In the genomic region with DNA sequence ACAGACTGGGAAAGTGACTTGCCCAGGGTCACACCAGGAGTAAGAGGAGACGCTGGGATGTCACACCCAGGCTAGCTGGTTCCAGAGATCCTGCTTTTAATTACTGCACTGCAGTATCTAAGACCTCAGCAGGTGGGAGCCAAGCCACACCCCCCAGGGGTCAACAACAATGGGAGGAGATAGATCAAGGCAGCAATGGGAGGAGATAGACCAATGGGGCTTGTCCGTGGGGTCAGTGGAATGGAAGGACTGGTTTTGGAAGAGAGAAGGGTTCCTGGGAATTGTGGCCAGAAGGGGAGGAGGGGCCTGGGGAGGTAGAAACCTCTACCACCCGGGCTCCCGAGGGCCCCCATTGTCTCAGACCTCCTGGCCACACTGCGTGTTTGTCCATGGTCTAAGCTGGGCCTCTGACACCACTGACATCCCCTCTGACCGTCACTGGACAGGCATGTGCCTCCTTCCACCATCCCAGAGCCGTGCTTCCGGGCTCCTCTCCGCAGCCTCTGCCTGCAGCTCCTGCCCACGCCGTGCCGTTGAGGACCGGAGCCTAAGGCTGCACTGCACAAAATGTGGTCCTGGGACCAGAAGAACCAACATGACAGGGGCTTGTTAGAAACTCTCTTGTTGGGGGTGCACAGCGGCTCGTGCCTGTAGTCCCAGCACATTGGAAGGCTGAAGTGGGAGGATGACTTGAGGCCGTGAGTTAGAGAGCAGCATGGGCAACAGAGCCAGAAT, we compare ENCODE assay signal across 19 cellular contexts. TPM values are rescaled to one million over a fixed set of nuclear protein-coding genes. Genes with fewer than 3 reads are reported as not detected.
DNase-seq lines count a peak whose midpoint lies in the region; ATAC-seq, FAIRE-seq and TF ChIP-seq lines count a peak whose summit lies in the region.
"Had no signal": no experiment of that assay in that cellular context is flagged by ENCODE, and none has a peak within 500 bp of the region (broad histone marks: within the 10 kb centered on the region; RNA-seq: fewer than 3 reads in every experiment).

No MANE protein-coding gene starts in this region.

- H3K4me3 ChIP-seq in GM23338 (no peak overlapping the region), H1 (ENCODE audit: extremely low read depth in 1 of 4, insufficient read depth in 2 of 4, low read depth in 3 of 4, low read length in 4 of 4) (no peak overlapping the region), mesendoderm (ENCODE audit: low read length) (no peak overlapping the region)
- H3K4me3 ChIP-seq: GM12878, SJSA1 had no signal

- CTCF ChIA-PET in H1 (lab: Charles Lee; ENCODE audit: partially characterized antibody), result interaction anchor here (0.7 to 1.9 kb wide), 4 partner anchors 10 to 276 kb away, joined by 3 to 18 read pairs (median 3); no protein-coding TSS in a partner anchor

- peak overlapping the region; percentile 84 for H4K91ac ChIP-seq in H1 (replicated peaks; ENCODE audit: insufficient read length, low read length)

- H3K36me3 Mint-ChIP-seq in GM23338 (ENCODE audit: low read depth), result no peaks in the 10 kb centered on the region; the same call in 2 of the 3 replicates

- H3K9me3 Mint-ChIP-seq in GM23338, result no peaks in the 10 kb centered on the region

- H2AK5ac ChIP-seq in H1 (ENCODE audit: low read depth, low read length) (no peak overlapping the region), mesendoderm (ENCODE audit: low read length) (no peak overlapping the region)

- H4K8ac ChIP-seq in H1 (ENCODE audit: extremely low read depth, insufficient read depth, low read length) (peak overlapping the region; percentile 72; the same call in 1 of the 2 replicates), mesendoderm (ENCODE audit: low read depth, low read length) (no peak overlapping the region)

- H3K4me1 Mint-ChIP-seq in GM23338, result peaks cover 18% of the 10 kb centered on the region; the same call in 2 of the 3 replicates

- H2BK20ac ChIP-seq in H1 (ENCODE audit: low read length), result peak overlapping the region; percentile 64; the same call in 1 of the 2 replicates

- H3K27ac ChIP-seq in GM23338 (ENCODE audit: low read depth), result no peak overlapping the region
- H3K27ac ChIP-seq in H1 (ENCODE audit: low read depth, low read length), result no peak overlapping the region
- no peak overlapping the region for H3K27ac ChIP-seq in mesendoderm (ENCODE audit: low read depth, low read length)
- H3K27ac ChIP-seq: 22Rv1, RWPE1, SJSA1 had no signal

- H3K4ac ChIP-seq in H1 (replicated peaks; ENCODE audit: insufficient read length, low read depth, low read length) (peak overlapping the region; percentile 85), mesendoderm (ENCODE audit: low read depth, low read length) (no peak overlapping the region)

- H2BK120ac ChIP-seq in H1 (replicated peaks; ENCODE audit: low read depth, low read length) (peak overlapping the region; percentile 38), mesendoderm (ENCODE audit: low read depth, low read length) (no peak overlapping the region)

- TF ChIP-seq CTCF in GM23338 (conservative IDR thresholded peaks at IDR 0.05; ENCODE audit: low read depth in 2 of 2) (no peak), H1 (IDR thresholded peaks at IDR 0.05; ENCODE audit: control extremely low read depth in 1 of 3, insufficient read depth in 1 of 3, low read depth in 1 of 3, low read length in 3 of 3) (no peak)

- H3K18ac ChIP-seq in H1 (ENCODE audit: extremely low read depth, low read length) (no peak overlapping the region), mesendoderm (ENCODE audit: low read length) (no peak overlapping the region)

- H3K36me3 ChIP-seq in GM23338 (ENCODE audit: insufficient read depth) (no peaks in the 10 kb centered on the region), H1 (ENCODE audit: control insufficient read depth in 2 of 4, insufficient read depth in 4 of 4, low read length in 3 of 4) (no peaks in the 10 kb centered on the region), mesendoderm (ENCODE audit: control insufficient read depth, insufficient read depth, low read length) (no peaks in the 10 kb centered on the region)
- H3K36me3 ChIP-seq: SJSA1 had no signal

- H3K79me2 ChIP-seq in GM23338 (replicated peaks; ENCODE audit: insufficient read depth), result no peaks in the 10 kb centered on the region
- no peaks in the 10 kb centered on the region for H3K79me2 ChIP-seq in H1 (ENCODE audit: control insufficient read depth in 1 of 2, insufficient read depth in 2 of 2, low read length in 2 of 2)
- H3K79me2 ChIP-seq in mesendoderm (ENCODE audit: control insufficient read depth, insufficient read depth, low read length), result no peaks in the 10 kb centered on the region

- no peaks in the 10 kb centered on the region for H3K79me1 ChIP-seq in H1 (ENCODE audit: low read depth, low read length)
- no peaks in the 10 kb centered on the region for H3K79me1 ChIP-seq in mesendoderm (ENCODE audit: low read length)

- no peak for TF ChIP-seq RAD21 in H1 (IDR thresholded peaks at IDR 0.05 in 1 of 2, conservative IDR thresholded peaks at IDR 0.05 in 1 of 2; ENCODE audit: low read depth in 2 of 2, low read length in 2 of 2)

- H2BK5ac ChIP-seq in H1 (ENCODE audit: low read depth, low read length) (no peak overlapping the region), mesendoderm (ENCODE audit: low read length) (no peak overlapping the region)

- H2BK15ac ChIP-seq in H1 (ENCODE audit: low read length) (peak overlapping the region; percentile 49; the same call in 1 of the 2 replicates), mesendoderm (replicated peaks; ENCODE audit: low read depth) (no peak overlapping the region)

- H3K9ac ChIP-seq in H1 (replicated peaks in 1 of 4; ENCODE audit: extremely low read depth in 1 of 4, low read depth in 3 of 4, low read length in 3 of 4), result no peak overlapping the region
- H3K9ac ChIP-seq in mesendoderm (ENCODE audit: low read length), result no peak overlapping the region

- DNase-seq in NCI-H146 (lab: John Stamatoyannopoulos, UW) (peak; percentile 35), NCI-H146 treated with DMSO at 0.1 percent for 48 hours (lab: John Stamatoyannopoulos, UW; ENCODE audit: unreplicated experiment) (no peak), GM23338 (ENCODE audit: low spot score) (peak; percentile 17), H1 (ENCODE audit: low read depth in 1 of 2, low spot score in 2 of 2) (no peak), mesendoderm (peak; percentile 70), SKM-1 treated with dmso at 0.1 percent for 144 hours (lab: John Stamatoyannopoulos, UW; ENCODE audit: unreplicated experiment) (no peak)
- DNase-seq: DND-41, GDM1, GOT3, NCI-H1930, NCI-H446, NCI-H774, PC-3 had no signal

- H2AFZ ChIP-seq in GM23338 (no peak overlapping the region), H1 (ENCODE audit: low read length) (no peak overlapping the region)

- TF ChIP-seq POLR2A in H1 (IDR thresholded peaks at IDR 0.05; ENCODE audit: control extremely low read depth in 1 of 2, low read depth in 2 of 2, low read length in 2 of 2), result no peak

- no peak overlapping the region; the same call in 2 of the 3 replicates for H3K4me3 Mint-ChIP-seq in GM23338

- no peak overlapping the region for H3K27ac Mint-ChIP-seq in GM23338

- 0 out of 2 replicates have a peak overlapping the region, but pooled peaks have one; percentile 26 for H3K4me2 ChIP-seq in GM23338
- H3K4me2 ChIP-seq in H1 (ENCODE audit: insufficient read depth in 1 of 2, low read depth in 2 of 2, low read length in 2 of 2), result no peak overlapping the region; a peak in 1 of 4 replicates
- H3K4me2 ChIP-seq in mesendoderm (ENCODE audit: low read length), result no peak overlapping the region

- H3K4me1 ChIP-seq in GM23338 (ENCODE audit: insufficient read depth) (peaks cover 12% of the 10 kb centered on the region; the same call in 1 of the 2 replicates), H1 (replicated peaks in 1 of 4; ENCODE audit: control insufficient read depth in 3 of 4, insufficient read depth in 4 of 4, low read length in 3 of 4) (peaks cover 2 to 8% (median 4%) of the 10 kb centered on the region in 4 experiments), mesendoderm (ENCODE audit: control insufficient read depth, low read depth, low read length) (no peaks in the 10 kb centered on the region)
- H3K4me1 ChIP-seq: SJSA1 had no signal

- TF ChIP-seq EP300 in H1 (IDR thresholded peaks at IDR 0.05; ENCODE audit: borderline replicate concordance in 1 of 2, low read depth in 2 of 2, low read length in 2 of 2), result no peak

- no peaks in the 10 kb centered on the region for H3K9me3 ChIP-seq in H1 (ENCODE audit: insufficient read depth in 2 of 2, low read depth in 1 of 2, low read length in 1 of 2)
- H3K9me3 ChIP-seq: SJSA1 had no signal

- 87% methylated on average over 15 of the region's 16 CpGs; no CpG with 5 or more reads in 1 of the 2 experiments for WGBS in H1 (ENCODE audit: extremely low coverage in 1 of 2, insufficient coverage in 1 of 2, insufficient read length in 1 of 2, insufficient replicate concordance in 2 of 2, low coverage in 1 of 2, low lambda C conversion rate in 2 of 2, missing lambda C conversion rate in 1 of 2), 2 experiments
- WGBS in mesendoderm (ENCODE audit: extremely low coverage, insufficient coverage, low lambda C conversion rate), result no CpG with 5 or more reads among the region's 16 CpGs

- POLR2A ChIA-PET in H1 (lab: Charles Lee; ENCODE audit: partially characterized antibody), result interaction anchor here (1.0 to 1.9 kb wide), 2 partner anchors 9 to 10 kb away, joined by 4 to 6 read pairs; no protein-coding TSS in a partner anchor

- H4K5ac ChIP-seq in H1 (ENCODE audit: insufficient read length, low read depth, low read length) (no peak overlapping the region), mesendoderm (ENCODE audit: low read length) (no peak overlapping the region)

- H3K23me2 ChIP-seq in H1 (ENCODE audit: low read depth, low read length), result no peaks in the 10 kb centered on the region; the same call in 1 of the 2 replicates

- no peak overlapping the region for H3K23ac ChIP-seq in H1 (ENCODE audit: insufficient read length)
- no peak overlapping the region for H3K23ac ChIP-seq in mesendoderm (ENCODE audit: low read length)

- no peak for FAIRE-seq in H1 (lab: Jason Lieb, UNC)
- FAIRE-seq: GM12878 had no signal

- H3K9me2 ChIP-seq in GM23338 (ENCODE audit: insufficient read depth), result no peaks in the 10 kb centered on the region

- H3K56ac ChIP-seq in H1 (replicated peaks; ENCODE audit: insufficient read length, low read depth, low read length), result no peak overlapping the region
- H3K56ac ChIP-seq in mesendoderm (ENCODE audit: low read length), result no peak overlapping the region

- peak overlapping the region; percentile 89; the same call in 1 of the 2 replicates for H2BK12ac ChIP-seq in H1 (ENCODE audit: low read depth, low read length)

- H3K27me3 ChIP-seq in GM23338 (ENCODE audit: insufficient read depth), result no peaks in the 10 kb centered on the region
- H3K27me3 ChIP-seq in H1 (replicated peaks in 1 of 4; ENCODE audit: control insufficient read depth in 3 of 4, extremely low read depth in 1 of 4, insufficient read depth in 3 of 4, low read length in 3 of 4), result no peaks in the 10 kb centered on the region
- H3K27me3 ChIP-seq in mesendoderm (ENCODE audit: insufficient read depth, low read length, poor library complexity), result no peaks in the 10 kb centered on the region
- H3K27me3 ChIP-seq: SJSA1 had no signal

- ATAC-seq in GM23338 (peak; percentile 72), GM18519 (IDR thresholded peaks at IDR 0.05; ENCODE audit: low FRiP score, unreplicated experiment) (no peak), HG02623 (IDR thresholded peaks at IDR 0.05; ENCODE audit: unreplicated experiment) (no peak)
- ATAC-seq: GM12878, PC-3 had no signal

- H3F3A ChIP-seq in GM23338 (replicated peaks; ENCODE audit: low read depth), result peaks cover 7% of the 10 kb centered on the region; the same call in 1 of the 2 replicates

- H4K20me1 ChIP-seq in GM23338 (replicated peaks; ENCODE audit: insufficient read depth) (no peaks in the 10 kb centered on the region), H1 (replicated peaks in 1 of 2; ENCODE audit: control insufficient read depth in 1 of 2, insufficient read depth in 2 of 2, low read length in 2 of 2) (no peaks in the 10 kb centered on the region)

- peaks cover 10% of the 10 kb centered on the region for H3K27me3 Mint-ChIP-seq in GM23338 (ENCODE audit: insufficient read depth, low read depth, poor library complexity)

- H3K14ac ChIP-seq in H1 (ENCODE audit: insufficient read length), result no peak overlapping the region

RNA-seq across cellular contexts. Expression of a gene that starts 23.4 kb away (rescaled TPM):
- total RNA-seq in GM23338 (2014; rRNA removed; shearing (Covaris generic)), result 59.2 and 59.9 TPM in 2 replicates
- polyA plus RNA-seq in GM23338 (2016; fragmentation: Nextera tagmentation; extraction: Ambion mirVana), result 40.7 and 49.4 TPM in 2 replicates
- total RNA-seq in H1 (2021; fragmentation: NEBNext Ultra II Directional; extraction: Animal tissue kit (Norgen Biotek cat#: 25700)), result 56.5 and 58.4 TPM in 2 replicates
- polyA plus RNA-seq in H1 (2011; rRNA removed), result 9.4 and 11.6 TPM in 2 replicates
- 10.8 TPM for polyA plus RNA-seq in H1 (2011; cell fraction: cytosol; rRNA removed)
- 9.3 TPM for polyA plus RNA-seq in H1 (2011; cell fraction: nucleus; rRNA removed)
- 22.5 to 28.3 TPM (median 25.2 TPM) in 4 replicates for polyA plus RNA-seq in H1 (2012, experiment 1 of 2)
- 23.8 TPM for polyA plus RNA-seq in H1 (2012, experiment 2 of 2)
- polyA plus RNA-seq in H1 (2013, experiment 1 of 2), result 42.9 TPM
- 45.8 TPM for polyA plus RNA-seq in H1 (2013, experiment 2 of 2)
- 8.4 and 9.3 TPM in 2 replicates for polyA minus RNA-seq in H1 (2011; rRNA and poly(A)+ RNA removed)
- 13.5 TPM for polyA minus RNA-seq in H1 (2011; cell fraction: cytosol; rRNA and poly(A)+ RNA removed)
- polyA minus RNA-seq in H1 (2011; cell fraction: nucleus; rRNA and poly(A)+ RNA removed), result 6.2 TPM
- 15.6 TPM for polyA plus RNA-seq in mesendoderm (2013, experiment 1 of 2)
- 16.6 TPM for polyA plus RNA-seq in mesendoderm (2013, experiment 2 of 2)

Comparison
In these comparisons a context has a peak if more than half of its experiments do, and no peak if none do; other contexts are left out.
1. DNase-seq: peak in NCI-H146 (single experiment), GM23338 (single experiment) and mesendoderm (single experiment); none in NCI-H146 treated with DMSO at 0.1 percent for 48 hours (single experiment), H1 (0 of 2) and SKM-1 treated with dmso at 0.1 percent for 144 hours (single experiment).